21 cellular contexts compared by ENCODE assay signal in genomic region chr1:69702085-69702484, GRCh38.
DNase-seq lines count a peak whose midpoint lies in the region; ATAC-seq, FAIRE-seq and TF ChIP-seq lines count a peak whose summit lies in the region.
"Had no signal": no experiment of that assay in that cellular context is flagged by ENCODE, and none has a peak within 500 bp of the region (broad histone marks: within the 10 kb centered on the region; RNA-seq: fewer than 3 reads in every experiment).

No MANE protein-coding gene starts in this region.

- H3K79me2 ChIP-seq in keratinocyte (ENCODE audit: control insufficient read depth, insufficient read depth, low read length) = no peaks in the 10 kb centered on the region

- dilution Hi-C loops in keratinocyte (cut with MboI; ENCODE audit: extremely low pct_ligation_motif_present, low sequenced_read_pairs) = no loop called here

- no peak overlapping the region for H3K9ac ChIP-seq in keratinocyte (ENCODE audit: control insufficient read depth, extremely low read depth, insufficient read depth, low read length)

- H2AFZ ChIP-seq in keratinocyte (ENCODE audit: control insufficient read depth, low read length) = no peak overlapping the region

- no peaks in the 10 kb centered on the region for H3K9me1 ChIP-seq in keratinocyte (ENCODE audit: control insufficient read depth, extremely low read depth, insufficient read depth, low read length)

- H3K4me2 ChIP-seq in keratinocyte (ENCODE audit: control insufficient read depth, extremely low read depth, insufficient read depth, low read depth, low read length) = peak overlapping the region; percentile 17

- CTCF ChIA-PET in RWPE1 (lab: Yijun Ruan, JAX) = interaction anchor here (0.6 kb wide), 1 partner anchor 719 kb away, joined by 3 read pairs; no protein-coding TSS in a partner anchor

- peak; percentile 59 for FAIRE-seq in keratinocyte (lab: Jason Lieb, UNC)
- FAIRE-seq: G401.6, H54 had no signal

- TF ChIP-seq CTCF in RWPE1 (conservative IDR thresholded peaks at IDR 0.05; ENCODE audit: low read depth) (no peak), keratinocyte (optimal IDR thresholded peaks at IDR 0.05 in 1 of 3, IDR thresholded peaks at IDR 0.05 in 1 of 3, conservative IDR thresholded peaks at IDR 0.05 in 1 of 3; ENCODE audit: extremely low read depth in 1 of 3, insufficient read depth in 2 of 3, low read length in 3 of 3) (no peak)

- DNase-seq in DMS53 (lab: John Stamatoyannopoulos, UW) (peak; percentile 29), DMS53 treated with DMSO at 0.1 percent for 48 hours (lab: John Stamatoyannopoulos, UW; ENCODE audit: unreplicated experiment) (no peak), ELR (ENCODE audit: low read depth) (peak; percentile 1), RWPE1 (ENCODE audit: low spot score) (peak; percentile 13), keratinocyte (ENCODE audit: low read depth, low spot score) (peak; percentile 52), amygdala (lab: John Stamatoyannopoulos, UW) (no peak)
- DNase-seq: ACHN, BE2C, DMS153, NCI-H1092 treated with DMSO at 0.1 percent for 48 hours, NCI-H1436, NCI-H187, NCI-H2227 treated with DMSO at 0.1 percent for 48 hours, NCI-H510A, NCI-H774, SHP77 had no signal

- POLR2A ChIA-PET in RWPE1 (lab: Yijun Ruan, JAX; ENCODE audit: low non-redundant PET) = no interaction called here

- peaks cover 9% of the 10 kb centered on the region for H3K4me1 ChIP-seq in keratinocyte (ENCODE audit: control insufficient read depth, extremely low read depth, insufficient read depth, low read length)
- H3K4me1 ChIP-seq: BE2C had no signal

- H3K27ac ChIP-seq in RWPE1 (no peak overlapping the region), keratinocyte (ENCODE audit: control insufficient read depth, insufficient read depth, low read length) (no peak overlapping the region)
- H3K27ac ChIP-seq: 22Rv1, HL-60 had no signal

- H3K36me3 ChIP-seq in keratinocyte (ENCODE audit: control insufficient read depth in 2 of 2, extremely low read depth in 1 of 2, insufficient read depth in 2 of 2, low read length in 2 of 2) = no peaks in the 10 kb centered on the region
- H3K36me3 ChIP-seq: BE2C had no signal

- H3K9me3 ChIP-seq in keratinocyte (ENCODE audit: control insufficient read depth, low read depth, low read length) = no peaks in the 10 kb centered on the region
- H3K9me3 ChIP-seq: BE2C had no signal

- H4K20me1 ChIP-seq in keratinocyte (ENCODE audit: control insufficient read depth, extremely low read depth, insufficient read depth, low read length) = no peaks in the 10 kb centered on the region

- H3K27me3 ChIP-seq in keratinocyte (ENCODE audit: control insufficient read depth, extremely low read depth, insufficient read depth, low read length) = no peaks in the 10 kb centered on the region
- H3K27me3 ChIP-seq: BE2C had no signal

- ATAC-seq in HG03460 (IDR thresholded peaks at IDR 0.05; ENCODE audit: unreplicated experiment) = no peak

- no peak overlapping the region for H3K4me3 ChIP-seq in keratinocyte (ENCODE audit: control insufficient read depth in 2 of 3, extremely low read depth in 1 of 3, insufficient read depth in 2 of 3, low read depth in 1 of 3, low read length in 3 of 3)

Comparison
In these comparisons a context has a peak if more than half of its experiments do, and no peak if none do; other contexts are left out.
1. DNase-seq: peak in DMS53 (single experiment), ELR (single experiment), RWPE1 (single experiment) and keratinocyte (single experiment); none in DMS53 treated with DMSO at 0.1 percent for 48 hours (single experiment) and amygdala (0 of 56).